In the genomic region with DNA sequence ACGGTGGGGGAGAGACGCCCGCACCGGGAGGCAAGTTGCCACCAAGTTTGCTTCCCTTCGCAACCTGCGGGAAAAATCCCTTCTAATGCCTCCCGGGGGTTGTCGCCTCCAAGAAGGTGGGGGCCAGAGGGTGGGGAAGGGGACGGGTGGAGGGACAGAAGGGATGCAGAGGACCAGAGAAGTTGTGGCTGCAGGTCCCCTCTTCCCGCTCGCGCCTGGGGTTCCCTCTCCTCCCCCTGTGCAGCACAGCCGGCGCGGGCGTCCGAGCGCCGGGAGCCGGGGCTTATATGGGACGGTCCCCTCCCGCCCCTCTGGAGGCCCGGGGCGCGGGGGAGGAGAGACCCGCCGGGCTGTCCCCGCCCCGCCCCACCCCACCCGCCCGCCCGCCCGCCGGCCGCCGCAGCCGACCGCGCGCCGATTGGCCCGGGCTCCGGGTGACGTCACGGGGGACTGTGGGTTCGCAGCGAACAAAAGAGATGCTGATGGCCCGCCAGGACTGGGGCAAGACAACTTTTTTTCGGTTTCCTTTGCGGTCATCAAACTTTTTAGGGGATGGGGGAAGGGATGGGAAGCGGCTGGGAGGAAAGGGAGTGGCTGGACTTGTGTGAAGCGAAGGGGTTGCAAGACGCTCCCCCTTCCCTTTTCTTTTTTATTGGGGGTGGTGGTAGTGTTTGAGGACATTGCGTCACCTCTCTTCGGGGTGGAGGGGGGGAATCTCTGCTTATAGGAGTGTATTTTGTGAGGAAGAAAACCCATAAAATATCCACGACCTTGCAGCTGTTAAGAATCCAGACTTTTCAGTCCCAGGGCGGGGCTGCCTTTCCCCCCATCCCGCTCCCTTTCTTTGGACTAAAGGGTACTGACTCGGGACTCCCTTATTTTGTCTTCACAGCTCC, we compare ENCODE assay signal across 8 cellular contexts. TPM values are rescaled to one million over a fixed set of nuclear protein-coding genes. Genes with fewer than 3 reads are reported as not detected.
DNase-seq lines count a peak whose midpoint lies in the region; ATAC-seq and TF ChIP-seq lines count a peak whose summit lies in the region.

TSS of gene FN1 (minus strand) at position 260 of the 896 bp plus-strand sequence. CDS start 266 bp downstream, outside the sequence.

- peak within 1 kb of the TSS; percentile 100 for H3K27ac ChIP-seq in brain microvascular endothelial cell

- ATAC-seq in GM21529 (IDR thresholded peaks at IDR 0.05; ENCODE audit: unreplicated experiment) (peak; percentile 79), sciatic nerve (peak; percentile 90), GM19455 (IDR thresholded peaks at IDR 0.05; ENCODE audit: unreplicated experiment) (no peak)

- no peaks in the 10 kb centered on the region for H3K27me3 ChIP-seq in brain microvascular endothelial cell (replicated peaks)

- peak; percentile 89 for DNase-seq in D341Med (ENCODE audit: low spot score)
- peak; percentile 23 for DNase-seq in Jurkat, Clone E6-1 (ENCODE audit: low read depth, low spot score)
- DNase-seq in T1000 (lab: John Stamatoyannopoulos, UW), result peak; percentile 78
- DNase-seq in brain microvascular endothelial cell, result peak; percentile 99
- DNase-seq in iPS DF 4.7 (ENCODE audit: extremely low read depth, low spot score), result peak; percentile 60
- DNase-seq in sciatic nerve (ENCODE audit: low spot score), result peak; percentile 96

- TF ChIP-seq CTCF in brain microvascular endothelial cell (IDR thresholded peaks at IDR 0.05; ENCODE audit: low read depth, low read length, missing control alignments), result no peak

- intact Hi-C loops in sciatic nerve (cut with DNase I), result no loop called here

- peak within 1 kb of the TSS; percentile 48 for H3K4me3 ChIP-seq in Jurkat, Clone E6-1 (ENCODE audit: low read length)
- peak within 1 kb of the TSS; percentile 96 for H3K4me3 ChIP-seq in brain microvascular endothelial cell (ENCODE audit: low read depth, low read length)

- in situ Hi-C loops in brain microvascular endothelial cell (cut with HindIII; ENCODE audit: low pct_ligation_motif_present, low sequenced_read_pairs), result loop anchor here (25.0 kb wide), 1 partner anchor 476 kb away; no protein-coding TSS in a partner anchor

- peaks cover 47% of the 10 kb centered on the region for H3K36me3 ChIP-seq in brain microvascular endothelial cell (replicated peaks)

RNA-seq across cellular contexts. Expression of gene FN1, which starts in this region (rescaled TPM):
- 3.1 TPM for polyA plus RNA-seq in Jurkat, Clone E6-1 (2012; ENCODE audit: insufficient read depth, insufficient read length)
- 986 TPM for total RNA-seq in sciatic nerve

Comparison
In these comparisons a context has a peak if more than half of its experiments do, and no peak if none do; other contexts are left out.
1. DNase-seq: peak in every context shown above with its lines; median percentile 99 in brain microvascular endothelial cell; 96 in sciatic nerve; 89 in D341Med; 78 in T1000; 60 in iPS DF 4.7; 23 in Jurkat, Clone E6-1.